Comparison of ENCODE assay signal across 16 cellular contexts in genomic region chr11:61838501-61838900, GRCh38. TPM values are rescaled to one million over a fixed set of nuclear protein-coding genes. Genes with fewer than 3 reads are reported as not detected.
DNase-seq lines count a peak whose midpoint lies in the region; TF ChIP-seq lines count a peak whose summit lies in the region.
"Had no signal": no experiment of that assay in that cellular context is flagged by ENCODE, and none has a peak within 500 bp of the region (broad histone marks: within the 10 kb centered on the region; RNA-seq: fewer than 3 reads in every experiment).

No MANE protein-coding gene starts in this region.

- intact Hi-C loops in activated T-helper 1 cell treated with anti-CD3 and anti-CD28 coated beads, Interleukin-12 subunit alpha, Interleukin-12 subunit beta, Interleukin-2, Interleukin-4 antibody, amounts not matched to agents 30 ng/mL and 10 ng/mL and 1 ng/mL, durations not matched to agents 14 hours and 24 hours and 36 hours (cut with micrococcal nuclease), result no loop called here
- intact Hi-C loops in PC-9 (cut with micrococcal nuclease; ENCODE audit: unreplicated experiment), result no loop called here

- H3K4me2 ChIP-seq in PC-9, result no peak overlapping the region

- DNase-seq in activated T-helper 1 cell treated with anti-CD3 and anti-CD28 coated beads, Interleukin-12 subunit alpha, Interleukin-12 subunit beta, Interleukin-2, Interleukin-4 antibody, amounts not matched to agents 30 ng/mL and 10 ng/mL and 1 ng/mL, durations not matched to agents 14 hours and 24 hours and 36 hours (ENCODE audit: low spot score), result no peak
- DNase-seq in nephron progenitor cell (no peak), PC-9 (no peak), nucleus accumbens (lab: John Stamatoyannopoulos, UW) (no peak)
- DNase-seq: activated CD4-positive, alpha-beta T cell treated with anti-CD3 and anti-CD28 coated beads for 36 hours; activated naive CD4-positive, alpha-beta T cell treated with anti-CD3 and anti-CD28 coated beads, Interleukin-2, amount 50 U/mL, for 16 hours; activated T-cell treated with anti-CD3 and anti-CD28 coated beads, Interleukin-2, amount 50 U/mL, for 72 hours; hypothalamus; KG1; NCI-H1694; NCI-H524; stomach; tibial artery had no signal

- no peaks in the 10 kb centered on the region for H3F3A ChIP-seq in PC-9 (ENCODE audit: insufficient read depth, low read depth)

- no peak overlapping the region for H3K4me3 ChIP-seq in PC-9
- H3K4me3 ChIP-seq: prostate gland, stomach, tibial artery had no signal

- H2AFZ ChIP-seq in PC-9, result no peak overlapping the region

- TF ChIP-seq CTCF in nephron progenitor cell (IDR thresholded peaks at IDR 0.05) (no peak), PC-9 (conservative IDR thresholded peaks at IDR 0.05) (no peak)

- POLR2A ChIA-PET in PC-9 (lab: Charles Lee; ENCODE audit: unreplicated experiment), result no interaction called here

- H3K27me3 ChIP-seq in PC-9 (ENCODE audit: insufficient read depth, low read depth), result no peaks in the 10 kb centered on the region
- H3K27me3 ChIP-seq: stomach, tibial artery had no signal

- H3K4me1 ChIP-seq in PC-9 (replicated peaks; ENCODE audit: insufficient read depth), result 0 out of 2 replicates have a peak, but pooled peaks cover 5% of the 10 kb centered on the region
- H3K4me1 ChIP-seq: prostate gland had no signal

- H3K9me2 ChIP-seq in PC-9 (ENCODE audit: insufficient read depth), result no peaks in the 10 kb centered on the region

- peaks cover 46% of the 10 kb centered on the region for H3K36me3 Mint-ChIP-seq in activated T-helper 1 cell treated with anti-CD3 and anti-CD28 coated beads, Interleukin-12 subunit alpha, Interleukin-12 subunit beta, Interleukin-2, Interleukin-4 antibody, amounts not matched to agents 30 ng/mL and 10 ng/mL and 1 ng/mL, durations not matched to agents 14 hours and 24 hours and 36 hours (ENCODE audit: low read depth)
- H3K36me3 Mint-ChIP-seq in nephron progenitor cell (ENCODE audit: low read depth), result peaks cover 78% of the 10 kb centered on the region

- H3K36me3 ChIP-seq in PC-9 (ENCODE audit: low read depth), result no peaks in the 10 kb centered on the region

- H3K27ac ChIP-seq in PC-9, result no peak overlapping the region
- H3K27ac ChIP-seq: prostate gland, stomach had no signal

- H3K4me1 Mint-ChIP-seq in activated T-helper 1 cell treated with anti-CD3 and anti-CD28 coated beads, Interleukin-12 subunit alpha, Interleukin-12 subunit beta, Interleukin-2, Interleukin-4 antibody, amounts not matched to agents 30 ng/mL and 10 ng/mL and 1 ng/mL, durations not matched to agents 14 hours and 24 hours and 36 hours (ENCODE audit: low read depth), result peaks cover 38% of the 10 kb centered on the region
- H3K4me1 Mint-ChIP-seq in nephron progenitor cell, result peaks cover 29% of the 10 kb centered on the region

- H3K79me2 ChIP-seq in PC-9 (ENCODE audit: low read depth), result no peaks in the 10 kb centered on the region

- in situ Hi-C loops in GM18951 (cut with MboI; ENCODE audit: low sequenced_read_pairs, unreplicated experiment), result no loop called here

- CTCF ChIA-PET in PC-9 (lab: Charles Lee), result no interaction called here

- H3K9me3 ChIP-seq in PC-9 (ENCODE audit: insufficient read depth, low read depth), result no peaks in the 10 kb centered on the region
- H3K9me3 ChIP-seq: prostate gland, stomach, tibial artery had no signal

- H3K27ac Mint-ChIP-seq in activated T-helper 1 cell treated with anti-CD3 and anti-CD28 coated beads, Interleukin-12 subunit alpha, Interleukin-12 subunit beta, Interleukin-2, Interleukin-4 antibody, amounts not matched to agents 30 ng/mL and 10 ng/mL and 1 ng/mL, durations not matched to agents 14 hours and 24 hours and 36 hours, result peak overlapping the region; percentile 70
- H3K27ac Mint-ChIP-seq in nephron progenitor cell, result peak overlapping the region; percentile 50
- H3K27ac Mint-ChIP-seq: activated CD4-positive, alpha-beta T cell treated with anti-CD3 and anti-CD28 coated beads for 36 hours had no signal

- no peaks in the 10 kb centered on the region for H4K20me1 ChIP-seq in PC-9 (ENCODE audit: insufficient read depth)

- no peak overlapping the region for H3K4me3 Mint-ChIP-seq in activated T-helper 1 cell treated with anti-CD3 and anti-CD28 coated beads, Interleukin-12 subunit alpha, Interleukin-12 subunit beta, Interleukin-2, Interleukin-4 antibody, amounts not matched to agents 30 ng/mL and 10 ng/mL and 1 ng/mL, durations not matched to agents 14 hours and 24 hours and 36 hours
- no peak overlapping the region for H3K4me3 Mint-ChIP-seq in nephron progenitor cell
- H3K4me3 Mint-ChIP-seq: activated CD4-positive, alpha-beta T cell treated with anti-CD3 and anti-CD28 coated beads for 36 hours; activated T-cell treated with anti-CD3 and anti-CD28 coated beads, Interleukin-2, amount 50 U/mL, for 72 hours had no signal

- peak; percentile 24 for TF ChIP-seq POLR2A in GM18951 (IDR thresholded peaks at IDR 0.05; ENCODE audit: extremely low read depth, insufficient read depth, insufficient read length)

- H3K9me3 Mint-ChIP-seq in activated T-helper 1 cell treated with anti-CD3 and anti-CD28 coated beads, Interleukin-12 subunit alpha, Interleukin-12 subunit beta, Interleukin-2, Interleukin-4 antibody, amounts not matched to agents 30 ng/mL and 10 ng/mL and 1 ng/mL, durations not matched to agents 14 hours and 24 hours and 36 hours, result no peaks in the 10 kb centered on the region
- no peaks in the 10 kb centered on the region for H3K9me3 Mint-ChIP-seq in nephron progenitor cell
- H3K9me3 Mint-ChIP-seq: activated T-cell treated with anti-CD3 and anti-CD28 coated beads, Interleukin-2, amount 50 U/mL, for 72 hours had no signal

- H3K27me3 Mint-ChIP-seq in activated T-helper 1 cell treated with anti-CD3 and anti-CD28 coated beads, Interleukin-12 subunit alpha, Interleukin-12 subunit beta, Interleukin-2, Interleukin-4 antibody, amounts not matched to agents 30 ng/mL and 10 ng/mL and 1 ng/mL, durations not matched to agents 14 hours and 24 hours and 36 hours (ENCODE audit: insufficient read depth), result no peaks in the 10 kb centered on the region
- H3K27me3 Mint-ChIP-seq in nephron progenitor cell (ENCODE audit: low read depth, poor library complexity), result no peaks in the 10 kb centered on the region
- H3K27me3 Mint-ChIP-seq: activated CD4-positive, alpha-beta T cell treated with anti-CD3 and anti-CD28 coated beads for 36 hours had no signal

- no TSS peak for BruUV-seq in PC-9 (replicated peaks; lab: Mats Ljungman, UMichigan)

RNA-seq across cellular contexts. Expression of gene FADS2, which starts 10.4 kb away (rescaled TPM):
- total RNA-seq in activated T-helper 1 cell treated with anti-CD3 and anti-CD28 coated beads, Interleukin-12 subunit alpha, Interleukin-12 subunit beta, Interleukin-2, Interleukin-4 antibody, amounts not matched to agents 30 ng/mL and 10 ng/mL and 1 ng/mL, durations not matched to agents 14 hours and 24 hours and 36 hours, result 250 and 256 TPM in 2 replicates
- total RNA-seq in PC-9 (2021), result 223 and 514 TPM in 2 replicates
- total RNA-seq: HT-29 had no signal

RNA-seq across cellular contexts. Expression of gene FADS1, which starts 21.7 kb away (rescaled TPM):
- total RNA-seq in activated T-helper 1 cell treated with anti-CD3 and anti-CD28 coated beads, Interleukin-12 subunit alpha, Interleukin-12 subunit beta, Interleukin-2, Interleukin-4 antibody, amounts not matched to agents 30 ng/mL and 10 ng/mL and 1 ng/mL, durations not matched to agents 14 hours and 24 hours and 36 hours, result 92.3 and 97.7 TPM in 2 replicates
- 114 and 150 TPM in 2 replicates for total RNA-seq in PC-9 (2021)

RNA-seq across cellular contexts. Expression of gene FEN1, which starts 45.8 kb away (rescaled TPM):
- 147 and 149 TPM in 2 replicates for total RNA-seq in activated T-helper 1 cell treated with anti-CD3 and anti-CD28 coated beads, Interleukin-12 subunit alpha, Interleukin-12 subunit beta, Interleukin-2, Interleukin-4 antibody, amounts not matched to agents 30 ng/mL and 10 ng/mL and 1 ng/mL, durations not matched to agents 14 hours and 24 hours and 36 hours
- total RNA-seq in PC-9 (2021), result 56.5 and 60.9 TPM in 2 replicates

RNA-seq across cellular contexts. Expression of gene TMEM258, which starts 46.1 kb away (rescaled TPM):
- total RNA-seq in activated T-helper 1 cell treated with anti-CD3 and anti-CD28 coated beads, Interleukin-12 subunit alpha, Interleukin-12 subunit beta, Interleukin-2, Interleukin-4 antibody, amounts not matched to agents 30 ng/mL and 10 ng/mL and 1 ng/mL, durations not matched to agents 14 hours and 24 hours and 36 hours, result 164 and 166 TPM in 2 replicates
- 141 and 217 TPM in 2 replicates for total RNA-seq in PC-9 (2021)

RNA-seq across cellular contexts. Expression of gene FADS3, which starts 52.8 kb away (rescaled TPM):
- 9.0 and 14.2 TPM in 2 replicates for total RNA-seq in activated T-helper 1 cell treated with anti-CD3 and anti-CD28 coated beads, Interleukin-12 subunit alpha, Interleukin-12 subunit beta, Interleukin-2, Interleukin-4 antibody, amounts not matched to agents 30 ng/mL and 10 ng/mL and 1 ng/mL, durations not matched to agents 14 hours and 24 hours and 36 hours
- 74.0 and 75.5 TPM in 2 replicates for total RNA-seq in PC-9 (2021)
